ENCODE assay signal across 8 cellular contexts in the genomic region with DNA sequence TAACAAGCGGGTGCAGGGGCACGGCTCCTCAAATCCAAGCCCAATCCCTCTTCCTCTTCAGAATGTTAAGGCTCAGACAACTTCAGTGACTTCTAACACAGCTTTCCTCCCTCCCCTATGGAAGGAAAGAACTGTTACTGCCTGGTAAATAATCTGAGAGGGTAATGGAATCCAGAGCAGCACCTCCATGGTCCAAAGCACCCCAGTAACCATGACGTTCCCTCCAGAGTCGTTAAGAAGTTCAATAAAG. TPM values are rescaled to one million over a fixed set of nuclear protein-coding genes. Genes with fewer than 3 reads are reported as not detected.
DNase-seq lines count a peak whose midpoint lies in the region; ATAC-seq and TF ChIP-seq lines count a peak whose summit lies in the region.

No MANE protein-coding gene starts in this region.

- in situ Hi-C loops in mammary epithelial cell (cut with MboI; ENCODE audit: low sequenced_read_pairs in 2 of 2) = no loop called here

- H3K4me3 ChIP-seq in right atrium auricular region (peak overlapping the region; percentile 94 to 97), mammary epithelial cell (replicated peaks in 1 of 3; ENCODE audit: insufficient read depth in 1 of 3, low read depth in 2 of 3, low read length in 3 of 3) (peak overlapping the region; percentile 60 to 93 (median 89)), mononuclear cell (ENCODE audit: low read length) (peak overlapping the region; percentile 62)

- ATAC-seq in left ventricle myocardium superior (no peak), GM21528 (IDR thresholded peaks at IDR 0.05; ENCODE audit: low FRiP score, unreplicated experiment) (no peak)

- WGBS in mammary epithelial cell (ENCODE audit: low coverage, missing lambda C conversion rate) = 0% methylated on average over 2 of the region's 4 CpGs

- peak overlapping the region; percentile 81 for H3K9ac ChIP-seq in mammary epithelial cell (ENCODE audit: insufficient read depth, low read length)

- intact Hi-C loops in left ventricle myocardium superior (cut with micrococcal nuclease) (no loop called here), mammary epithelial cell (cut with micrococcal nuclease) (loop anchor here (5.0 kb wide), 1 partner anchor 63 kb away; a partner anchor contains a TSS)

- DNase-seq in right atrium auricular region (ENCODE audit: low spot score) (no peak), left ventricle myocardium superior (no peak), mammary epithelial cell (no peak), retina (no peak), HCEC 1CT (no peak), ureter (ENCODE audit: low spot score) (no peak)

- TF ChIP-seq CTCF in right atrium auricular region (IDR thresholded peaks at IDR 0.05) (no peak), mammary epithelial cell (conservative IDR thresholded peaks at IDR 0.05 in 1 of 2, IDR thresholded peaks at IDR 0.05 in 1 of 2; ENCODE audit: extremely low read depth in 1 of 2, insufficient read depth in 1 of 2, low read depth in 1 of 2, low read length in 2 of 2) (no peak)

- H3K79me2 ChIP-seq in mammary epithelial cell (ENCODE audit: insufficient read depth, low read length) = peaks cover 60% of the 10 kb centered on the region

- peaks cover 0 to 58% of the 10 kb centered on the region in 2 donors for H3K4me1 ChIP-seq in right atrium auricular region
- peaks cover 32% of the 10 kb centered on the region for H3K4me1 ChIP-seq in mammary epithelial cell (ENCODE audit: insufficient read depth, low read length)
- peaks cover 59% of the 10 kb centered on the region for H3K4me1 ChIP-seq in mononuclear cell (ENCODE audit: insufficient read depth, low read length)

- dilution Hi-C loops in mammary epithelial cell (cut with HindIII; ENCODE audit: low sequenced_read_pairs) = no loop called here

- CTCF ChIA-PET in mammary epithelial cell (lab: Charles Lee; ENCODE audit: low non-redundant PET) = no interaction called here

- peak overlapping the region; percentile 87 for H3K4me2 ChIP-seq in mammary epithelial cell (ENCODE audit: insufficient read depth, low read depth, low read length)

- H4K20me1 ChIP-seq in mammary epithelial cell (ENCODE audit: insufficient read depth, low read length) = no peaks in the 10 kb centered on the region

- no peaks in the 10 kb centered on the region for H3K27me3 ChIP-seq in right atrium auricular region
- H3K27me3 ChIP-seq in mammary epithelial cell (ENCODE audit: insufficient read depth, low read length) = no peaks in the 10 kb centered on the region
- no peaks in the 10 kb centered on the region for H3K27me3 ChIP-seq in mononuclear cell (ENCODE audit: insufficient read depth, low read length)

- TSS peak; percentile 31 for BruUV-seq in mammary epithelial cell (replicated peaks; lab: Mats Ljungman, UMichigan)

- H3K9me3 ChIP-seq in right atrium auricular region (no peaks in the 10 kb centered on the region), mammary epithelial cell (replicated peaks; ENCODE audit: insufficient read depth, low read length) (no peaks in the 10 kb centered on the region), mononuclear cell (ENCODE audit: low read depth, low read length) (no peaks in the 10 kb centered on the region)

- peak overlapping the region; percentile 74 for H2AFZ ChIP-seq in mammary epithelial cell (ENCODE audit: low read depth, low read length)

- H3K27ac ChIP-seq in right atrium auricular region = peak overlapping the region; percentile 97 to 99
- peak overlapping the region; percentile 48 for H3K27ac ChIP-seq in mammary epithelial cell (ENCODE audit: insufficient read depth, low read depth, low read length)

- H3K36me3 ChIP-seq in right atrium auricular region = no peaks in the 10 kb centered on the region
- no peaks in the 10 kb centered on the region for H3K36me3 ChIP-seq in mammary epithelial cell (ENCODE audit: insufficient read depth, low read length)

RNA-seq across cellular contexts. Expression of a gene that starts 1.0 kb away (rescaled TPM):
- total RNA-seq in right atrium auricular region (10 to 100 TPM; 63.3 to 76.7 TPM), left ventricle myocardium superior (135 TPM), mammary epithelial cell (100 to 1,000 TPM in 1 of 2 donors, 10 to 100 TPM in 1; 87.5 to 124 TPM), mononuclear cell (109 TPM), ureter (128 TPM)
- 116 TPM for polyA plus RNA-seq in mammary epithelial cell
- polyA minus RNA-seq in mammary epithelial cell = 261 TPM

RNA-seq across cellular contexts. Expression of a gene that starts 57.7 kb away (rescaled TPM):
- not detected for total RNA-seq in right atrium auricular region
- total RNA-seq in left ventricle myocardium superior = not detected
- under 1 TPM in 1 of 2 donors, not detected in 1; 0.26 TPM for total RNA-seq in mammary epithelial cell
- polyA plus RNA-seq in mammary epithelial cell = not detected
- not detected for polyA minus RNA-seq in mammary epithelial cell
- not detected for total RNA-seq in mononuclear cell
- total RNA-seq in ureter = not detected
